In the genomic region with DNA sequence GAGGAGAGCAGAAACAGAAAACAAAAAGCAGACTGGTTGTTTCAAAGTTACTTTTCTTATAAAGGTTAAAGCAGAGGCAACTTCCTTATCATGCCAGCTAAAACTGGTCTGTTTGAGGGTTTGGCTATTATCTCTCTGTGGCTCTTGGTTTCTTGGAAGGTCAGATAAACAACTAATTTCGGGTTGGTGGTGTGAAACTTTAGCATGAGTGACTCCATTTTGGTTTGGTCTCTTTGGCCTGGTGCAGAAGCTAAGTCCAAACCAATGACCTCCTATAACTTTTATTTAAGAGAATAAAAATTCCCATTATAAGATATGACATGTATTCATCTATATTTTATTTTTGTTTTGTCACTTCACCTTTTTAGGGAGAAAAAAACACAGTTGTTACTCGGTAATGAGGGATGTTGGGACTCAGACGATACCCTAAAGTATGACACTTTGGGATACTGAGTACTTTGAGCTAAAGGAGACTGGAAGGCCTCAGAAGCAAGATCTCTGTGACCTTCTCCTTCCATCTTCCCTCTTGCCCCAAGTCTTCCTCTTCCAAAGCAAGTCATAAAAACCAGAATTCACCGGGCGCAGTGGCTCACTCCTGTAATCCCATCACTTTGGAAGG, we compare ENCODE assay signal across 1 cellular context.
TF ChIP-seq lines count a peak whose summit lies in the region.

No MANE protein-coding gene starts in this region.

TF ChIP-seq in K562, 482 proteins besides CTCF, POLR2A, EP300 and RAD21 (continued from another document and continues in another):
- TF ChIP-seq, protein P1, sequence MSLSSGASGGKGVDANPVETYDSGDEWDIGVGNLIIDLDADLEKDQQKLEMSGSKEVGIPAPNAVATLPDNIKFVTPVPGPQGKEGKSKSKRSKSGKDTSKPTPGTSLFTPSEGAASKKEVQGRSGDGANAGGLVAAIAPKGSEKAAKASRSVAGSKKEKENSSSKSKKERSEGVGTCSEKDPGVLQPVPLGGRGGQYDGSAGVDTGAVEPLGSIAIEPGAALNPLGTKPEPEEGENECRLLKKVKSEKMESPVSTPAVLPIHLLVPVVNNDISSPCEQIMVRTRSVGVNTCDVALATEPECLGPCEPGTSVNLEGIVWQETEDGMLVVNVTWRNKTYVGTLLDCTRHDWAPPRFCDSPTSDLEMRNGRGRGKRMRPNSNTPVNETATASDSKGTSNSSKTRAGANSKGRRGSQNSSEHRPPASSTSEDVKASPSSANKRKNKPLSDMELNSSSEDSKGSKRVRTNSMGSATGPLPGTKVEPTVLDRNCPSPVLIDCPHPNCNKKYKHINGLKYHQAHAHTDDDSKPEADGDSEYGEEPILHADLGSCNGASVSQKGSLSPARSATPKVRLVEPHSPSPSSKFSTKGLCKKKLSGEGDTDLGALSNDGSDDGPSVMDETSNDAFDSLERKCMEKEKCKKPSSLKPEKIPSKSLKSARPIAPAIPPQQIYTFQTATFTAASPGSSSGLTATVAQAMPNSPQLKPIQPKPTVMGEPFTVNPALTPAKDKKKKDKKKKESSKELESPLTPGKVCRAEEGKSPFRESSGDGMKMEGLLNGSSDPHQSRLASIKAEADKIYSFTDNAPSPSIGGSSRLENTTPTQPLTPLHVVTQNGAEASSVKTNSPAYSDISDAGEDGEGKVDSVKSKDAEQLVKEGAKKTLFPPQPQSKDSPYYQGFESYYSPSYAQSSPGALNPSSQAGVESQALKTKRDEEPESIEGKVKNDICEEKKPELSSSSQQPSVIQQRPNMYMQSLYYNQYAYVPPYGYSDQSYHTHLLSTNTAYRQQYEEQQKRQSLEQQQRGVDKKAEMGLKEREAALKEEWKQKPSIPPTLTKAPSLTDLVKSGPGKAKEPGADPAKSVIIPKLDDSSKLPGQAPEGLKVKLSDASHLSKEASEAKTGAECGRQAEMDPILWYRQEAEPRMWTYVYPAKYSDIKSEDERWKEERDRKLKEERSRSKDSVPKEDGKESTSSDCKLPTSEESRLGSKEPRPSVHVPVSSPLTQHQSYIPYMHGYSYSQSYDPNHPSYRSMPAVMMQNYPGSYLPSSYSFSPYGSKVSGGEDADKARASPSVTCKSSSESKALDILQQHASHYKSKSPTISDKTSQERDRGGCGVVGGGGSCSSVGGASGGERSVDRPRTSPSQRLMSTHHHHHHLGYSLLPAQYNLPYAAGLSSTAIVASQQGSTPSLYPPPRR (CRISPR knock-in tag; IDR thresholded peaks at IDR 0.05; ENCODE audit: borderline replicate concordance): no peak
- no peak for TF ChIP-seq TBL1XR1 (IDR thresholded peaks at IDR 0.05; ENCODE audit: low read length in 2 of 2)
- peak; percentile 95 for TF ChIP-seq ILK (tag; IDR thresholded peaks at IDR 0.05; ENCODE audit: borderline replicate concordance, low read depth)
- TF ChIP-seq GATAD2B (IDR thresholded peaks at IDR 0.05; ENCODE audit: borderline replicate concordance): no peak
- peak; percentile 97 for TF ChIP-seq CXXC5 (CRISPR knock-in tag; IDR thresholded peaks at IDR 0.05)
- no peak for TF ChIP-seq ZNF184 (CRISPR knock-in tag; IDR thresholded peaks at IDR 0.05)
- TF ChIP-seq PCBP1 (IDR thresholded peaks at IDR 0.05; ENCODE audit: low read depth, low read length, poor library complexity, severe bottlenecking): no peak
- TF ChIP-seq SIRT6 (IDR thresholded peaks at IDR 0.05; ENCODE audit: low read depth, low read length): no peak
- no peak for TF ChIP-seq ESRRA (IDR thresholded peaks at IDR 0.05; ENCODE audit: borderline replicate concordance, low read depth)
- peak; percentile 93 for TF ChIP-seq KLF13 (tag; IDR thresholded peaks at IDR 0.05; ENCODE audit: borderline replicate concordance, low read depth)
- TF ChIP-seq SIN3B (IDR thresholded peaks at IDR 0.05; ENCODE audit: low read depth): no peak
- TF ChIP-seq ZNF830 (CRISPR knock-in tag; IDR thresholded peaks at IDR 0.05): peak; percentile 87; the same call in 1 of the 2 replicates
- no peak for TF ChIP-seq SAFB (IDR thresholded peaks at IDR 0.05; ENCODE audit: borderline replicate concordance, low read depth, low read length)
- TF ChIP-seq SAFB2 (IDR thresholded peaks at IDR 0.05; ENCODE audit: borderline replicate concordance, low read depth, low read length, severe bottlenecking): no peak
- no peak for TF ChIP-seq SUPT5H (IDR thresholded peaks at IDR 0.05)
- TF ChIP-seq ZZZ3 (IDR thresholded peaks at IDR 0.05): no peak
- TF ChIP-seq CCAR2 (IDR thresholded peaks at IDR 0.05; ENCODE audit: low read depth, low read length): no peak
- TF ChIP-seq MTA3 (IDR thresholded peaks at IDR 0.05; ENCODE audit: borderline replicate concordance): no peak
- peak; percentile 96 for TF ChIP-seq ZNF586 (CRISPR knock-in tag; conservative IDR thresholded peaks at IDR 0.05)
- no peak for TF ChIP-seq PHB (CRISPR knock-in tag; IDR thresholded peaks at IDR 0.05)
- TF ChIP-seq, protein P2, sequence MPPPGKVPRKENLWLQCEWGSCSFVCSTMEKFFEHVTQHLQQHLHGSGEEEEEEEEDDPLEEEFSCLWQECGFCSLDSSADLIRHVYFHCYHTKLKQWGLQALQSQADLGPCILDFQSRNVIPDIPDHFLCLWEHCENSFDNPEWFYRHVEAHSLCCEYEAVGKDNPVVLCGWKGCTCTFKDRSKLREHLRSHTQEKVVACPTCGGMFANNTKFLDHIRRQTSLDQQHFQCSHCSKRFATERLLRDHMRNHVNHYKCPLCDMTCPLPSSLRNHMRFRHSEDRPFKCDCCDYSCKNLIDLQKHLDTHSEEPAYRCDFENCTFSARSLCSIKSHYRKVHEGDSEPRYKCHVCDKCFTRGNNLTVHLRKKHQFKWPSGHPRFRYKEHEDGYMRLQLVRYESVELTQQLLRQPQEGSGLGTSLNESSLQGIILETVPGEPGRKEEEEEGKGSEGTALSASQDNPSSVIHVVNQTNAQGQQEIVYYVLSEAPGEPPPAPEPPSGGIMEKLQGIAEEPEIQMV (tag; conservative IDR thresholded peaks at IDR 0.05; ENCODE audit: low read depth): peak; percentile 90
- TF ChIP-seq, protein P3, sequence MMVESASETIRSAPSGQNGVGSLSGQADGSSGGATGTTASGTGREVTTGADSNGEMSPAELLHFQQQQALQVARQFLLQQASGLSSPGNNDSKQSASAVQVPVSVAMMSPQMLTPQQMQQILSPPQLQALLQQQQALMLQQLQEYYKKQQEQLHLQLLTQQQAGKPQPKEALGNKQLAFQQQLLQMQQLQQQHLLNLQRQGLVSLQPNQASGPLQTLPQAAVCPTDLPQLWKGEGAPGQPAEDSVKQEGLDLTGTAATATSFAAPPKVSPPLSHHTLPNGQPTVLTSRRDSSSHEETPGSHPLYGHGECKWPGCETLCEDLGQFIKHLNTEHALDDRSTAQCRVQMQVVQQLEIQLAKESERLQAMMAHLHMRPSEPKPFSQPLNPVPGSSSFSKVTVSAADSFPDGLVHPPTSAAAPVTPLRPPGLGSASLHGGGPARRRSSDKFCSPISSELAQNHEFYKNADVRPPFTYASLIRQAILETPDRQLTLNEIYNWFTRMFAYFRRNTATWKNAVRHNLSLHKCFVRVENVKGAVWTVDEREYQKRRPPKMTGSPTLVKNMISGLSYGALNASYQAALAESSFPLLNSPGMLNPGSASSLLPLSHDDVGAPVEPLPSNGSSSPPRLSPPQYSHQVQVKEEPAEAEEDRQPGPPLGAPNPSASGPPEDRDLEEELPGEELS (CRISPR knock-in tag; IDR thresholded peaks at IDR 0.05; ENCODE audit: borderline replicate concordance): no peak
- no peak for TF ChIP-seq BRF1 (IDR thresholded peaks at IDR 0.05; ENCODE audit: borderline replicate concordance, extremely low read depth, insufficient read length)
- TF ChIP-seq, protein P4, sequence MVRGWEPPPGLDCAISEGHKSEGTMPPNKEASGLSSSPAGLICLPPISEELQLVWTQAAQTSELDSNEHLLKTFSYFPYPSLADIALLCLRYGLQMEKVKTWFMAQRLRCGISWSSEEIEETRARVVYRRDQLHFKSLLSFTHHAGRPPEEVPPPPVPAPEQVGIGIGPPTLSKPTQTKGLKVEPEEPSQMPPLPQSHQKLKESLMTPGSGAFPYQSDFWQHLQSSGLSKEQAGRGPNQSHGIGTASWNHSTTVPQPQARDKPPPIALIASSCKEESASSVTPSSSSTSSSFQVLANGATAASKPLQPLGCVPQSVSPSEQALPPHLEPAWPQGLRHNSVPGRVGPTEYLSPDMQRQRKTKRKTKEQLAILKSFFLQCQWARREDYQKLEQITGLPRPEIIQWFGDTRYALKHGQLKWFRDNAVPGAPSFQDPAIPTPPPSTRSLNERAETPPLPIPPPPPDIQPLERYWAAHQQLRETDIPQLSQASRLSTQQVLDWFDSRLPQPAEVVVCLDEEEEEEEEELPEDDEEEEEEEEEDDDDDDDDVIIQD (CRISPR knock-in tag; IDR thresholded peaks at IDR 0.05): peak; percentile 91
- no peak for TF ChIP-seq MCM7 (IDR thresholded peaks at IDR 0.05)
- TF ChIP-seq HDAC2 (IDR thresholded peaks at IDR 0.05): peak; percentile 73; the same call in 1 of the 2 replicates
- no peak for TF ChIP-seq ZBTB8A (IDR thresholded peaks at IDR 0.05; ENCODE audit: partially characterized antibody)
- no peak for TF ChIP-seq CREB1 (IDR thresholded peaks at IDR 0.05)
- TF ChIP-seq CREB1 (CRISPR knock-in tag; IDR thresholded peaks at IDR 0.05): no peak
- TF ChIP-seq, protein P5, sequence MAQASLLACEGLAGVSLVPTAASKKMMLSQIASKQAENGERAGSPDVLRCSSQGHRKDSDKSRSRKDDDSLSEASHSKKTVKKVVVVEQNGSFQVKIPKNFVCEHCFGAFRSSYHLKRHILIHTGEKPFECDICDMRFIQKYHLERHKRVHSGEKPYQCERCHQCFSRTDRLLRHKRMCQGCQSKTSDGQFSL (CRISPR knock-in tag; IDR thresholded peaks at IDR 0.05): no peak
- TF ChIP-seq, protein P5 (tag; IDR thresholded peaks at IDR 0.05): peak in 1 of 2 experiments; percentile 99; a peak in 2 of 4 replicates
- TF ChIP-seq, protein P6, sequence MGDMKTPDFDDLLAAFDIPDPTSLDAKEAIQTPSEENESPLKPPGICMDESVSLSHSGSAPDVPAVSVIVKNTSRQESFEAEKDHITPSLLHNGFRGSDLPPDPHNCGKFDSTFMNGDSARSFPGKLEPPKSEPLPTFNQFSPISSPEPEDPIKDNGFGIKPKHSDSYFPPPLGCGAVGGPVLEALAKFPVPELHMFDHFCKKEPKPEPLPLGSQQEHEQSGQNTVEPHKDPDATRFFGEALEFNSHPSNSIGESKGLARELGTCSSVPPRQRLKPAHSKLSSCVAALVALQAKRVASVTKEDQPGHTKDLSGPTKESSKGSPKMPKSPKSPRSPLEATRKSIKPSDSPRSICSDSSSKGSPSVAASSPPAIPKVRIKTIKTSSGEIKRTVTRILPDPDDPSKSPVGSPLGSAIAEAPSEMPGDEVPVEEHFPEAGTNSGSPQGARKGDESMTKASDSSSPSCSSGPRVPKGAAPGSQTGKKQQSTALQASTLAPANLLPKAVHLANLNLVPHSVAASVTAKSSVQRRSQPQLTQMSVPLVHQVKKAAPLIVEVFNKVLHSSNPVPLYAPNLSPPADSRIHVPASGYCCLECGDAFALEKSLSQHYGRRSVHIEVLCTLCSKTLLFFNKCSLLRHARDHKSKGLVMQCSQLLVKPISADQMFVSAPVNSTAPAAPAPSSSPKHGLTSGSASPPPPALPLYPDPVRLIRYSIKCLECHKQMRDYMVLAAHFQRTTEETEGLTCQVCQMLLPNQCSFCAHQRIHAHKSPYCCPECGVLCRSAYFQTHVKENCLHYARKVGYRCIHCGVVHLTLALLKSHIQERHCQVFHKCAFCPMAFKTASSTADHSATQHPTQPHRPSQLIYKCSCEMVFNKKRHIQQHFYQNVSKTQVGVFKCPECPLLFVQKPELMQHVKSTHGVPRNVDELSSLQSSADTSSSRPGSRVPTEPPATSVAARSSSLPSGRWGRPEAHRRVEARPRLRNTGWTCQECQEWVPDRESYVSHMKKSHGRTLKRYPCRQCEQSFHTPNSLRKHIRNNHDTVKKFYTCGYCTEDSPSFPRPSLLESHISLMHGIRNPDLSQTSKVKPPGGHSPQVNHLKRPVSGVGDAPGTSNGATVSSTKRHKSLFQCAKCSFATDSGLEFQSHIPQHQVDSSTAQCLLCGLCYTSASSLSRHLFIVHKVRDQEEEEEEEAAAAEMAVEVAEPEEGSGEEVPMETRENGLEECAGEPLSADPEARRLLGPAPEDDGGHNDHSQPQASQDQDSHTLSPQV (IDR thresholded peaks at IDR 0.05): peak; percentile 100
- TF ChIP-seq ZNF146 (CRISPR knock-in tag; IDR thresholded peaks at IDR 0.05; ENCODE audit: unreplicated experiment): no peak
- peak in 1 of 2 experiments; percentile 99; a peak in 2 of 4 replicates for TF ChIP-seq TEAD1 (CRISPR knock-in tag; IDR thresholded peaks at IDR 0.05)
- no peak for TF ChIP-seq NFYB (IDR thresholded peaks at IDR 0.05; ENCODE audit: extremely low read depth, insufficient read length)
- no peak for TF ChIP-seq CEBPG (CRISPR knock-in tag; IDR thresholded peaks at IDR 0.05)
- TF ChIP-seq CEBPG (tag; conservative IDR thresholded peaks at IDR 0.05 in 1 of 2, IDR thresholded peaks at IDR 0.05 in 1 of 2): no peak
- TF ChIP-seq, protein P7, sequence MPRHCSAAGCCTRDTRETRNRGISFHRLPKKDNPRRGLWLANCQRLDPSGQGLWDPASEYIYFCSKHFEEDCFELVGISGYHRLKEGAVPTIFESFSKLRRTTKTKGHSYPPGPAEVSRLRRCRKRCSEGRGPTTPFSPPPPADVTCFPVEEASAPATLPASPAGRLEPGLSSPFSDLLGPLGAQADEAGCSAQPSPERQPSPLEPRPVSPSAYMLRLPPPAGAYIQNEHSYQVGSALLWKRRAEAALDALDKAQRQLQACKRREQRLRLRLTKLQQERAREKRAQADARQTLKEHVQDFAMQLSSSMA (CRISPR knock-in tag; IDR thresholded peaks at IDR 0.05): no peak
- peak; percentile 95 for TF ChIP-seq ZNF239 (CRISPR knock-in tag; IDR thresholded peaks at IDR 0.05)
- no peak for TF ChIP-seq LEF1 (IDR thresholded peaks at IDR 0.05)
- peak; percentile 49; the same call in 1 of the 2 replicates for TF ChIP-seq ELF1 (tag; IDR thresholded peaks at IDR 0.05)
- no peak for TF ChIP-seq BDP1 (IDR thresholded peaks at IDR 0.05; ENCODE audit: insufficient read depth, insufficient read length)
- TF ChIP-seq C11orf30 (IDR thresholded peaks at IDR 0.05; ENCODE audit: low read depth): no peak
- TF ChIP-seq, protein P8, sequence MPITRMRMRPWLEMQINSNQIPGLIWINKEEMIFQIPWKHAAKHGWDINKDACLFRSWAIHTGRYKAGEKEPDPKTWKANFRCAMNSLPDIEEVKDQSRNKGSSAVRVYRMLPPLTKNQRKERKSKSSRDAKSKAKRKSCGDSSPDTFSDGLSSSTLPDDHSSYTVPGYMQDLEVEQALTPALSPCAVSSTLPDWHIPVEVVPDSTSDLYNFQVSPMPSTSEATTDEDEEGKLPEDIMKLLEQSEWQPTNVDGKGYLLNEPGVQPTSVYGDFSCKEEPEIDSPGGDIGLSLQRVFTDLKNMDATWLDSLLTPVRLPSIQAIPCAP (CRISPR knock-in tag; IDR thresholded peaks at IDR 0.05; ENCODE audit: borderline replicate concordance): no peak
- TF ChIP-seq, protein P9, sequence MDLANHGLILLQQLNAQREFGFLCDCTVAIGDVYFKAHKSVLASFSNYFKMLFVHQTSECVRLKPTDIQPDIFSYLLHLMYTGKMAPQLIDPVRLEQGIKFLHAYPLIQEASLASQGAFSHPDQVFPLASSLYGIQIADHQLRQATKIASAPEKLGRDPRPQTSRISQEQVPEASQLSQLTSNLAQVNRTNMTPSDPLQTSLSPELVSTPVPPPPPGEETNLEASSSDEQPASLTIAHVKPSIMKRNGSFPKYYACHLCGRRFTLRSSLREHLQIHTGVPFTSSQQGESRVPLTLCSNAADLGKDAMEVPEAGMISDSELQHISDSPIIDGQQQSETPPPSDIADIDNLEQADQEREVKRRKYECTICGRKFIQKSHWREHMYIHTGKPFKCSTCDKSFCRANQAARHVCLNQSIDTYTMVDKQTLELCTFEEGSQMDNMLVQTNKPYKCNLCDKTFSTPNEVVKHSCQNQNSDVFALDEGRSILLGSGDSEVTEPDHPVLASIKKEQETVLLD (IDR thresholded peaks at IDR 0.05): peak; percentile 84; the same call in 1 of the 2 replicates
